Comparison of ENCODE assay signal across 10 cellular contexts in the genomic region with DNA sequence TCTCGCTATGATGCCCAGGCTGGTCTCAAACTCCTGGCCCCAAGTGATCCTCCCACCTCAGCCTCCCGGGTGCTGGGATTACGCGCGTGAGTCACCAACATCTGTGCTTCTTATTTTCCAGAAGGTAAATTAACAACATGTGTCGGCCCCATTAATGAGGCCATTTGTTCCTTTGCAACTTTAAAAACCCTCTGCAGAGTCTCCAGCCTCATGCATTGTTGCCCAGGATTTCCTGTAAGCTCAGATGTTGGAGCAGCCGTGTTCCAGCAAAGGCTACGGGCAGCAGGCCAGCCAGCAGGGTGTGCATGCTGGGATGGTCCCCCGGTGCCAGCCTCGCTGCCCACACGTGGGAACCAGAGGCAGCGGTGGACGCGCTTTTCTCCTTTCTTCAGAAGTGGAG. TPM values are rescaled to one million over a fixed set of nuclear protein-coding genes. Genes with fewer than 3 reads are reported as not detected.
A peak's percentile ranks its signal among the peaks of the same experiment; 100 is the strongest.
DNase-seq lines count a peak whose midpoint lies in the region; ATAC-seq and TF ChIP-seq lines count a peak whose summit lies in the region.
"Had no signal": no experiment of that assay in that cellular context is flagged by ENCODE, and none has a peak within 500 bp of the region (broad histone marks: within the 10 kb centered on the region; RNA-seq: fewer than 3 reads in every experiment).

No MANE protein-coding gene starts in this region.

- no peak for TF ChIP-seq POLR2A in uterus (IDR thresholded peaks at IDR 0.05)

- no peaks in the 10 kb centered on the region for H3K36me3 ChIP-seq in uterus
- H3K36me3 ChIP-seq in upper lobe of right lung, result peaks cover 29% of the 10 kb centered on the region

- intact Hi-C loops in Right ventricle myocardium inferior (cut with DNase I) (no loop called here), cardiac septum (cut with DNase I) (no loop called here), uterus (cut with DNase I; ENCODE audit: low total_unique reads) (no loop called here), upper lobe of right lung (cut with DNase I) (no loop called here)

- DNase-seq in Right ventricle myocardium inferior (ENCODE audit: missing footprints) (no peak), cardiac septum (ENCODE audit: low spot score) (no peak), anterior cingulate cortex (lab: John Stamatoyannopoulos, UW) (peak in 47 of 58 donors; percentile 11 to 88 (median 43)), hippocampal formation (lab: John Stamatoyannopoulos, UW) (peak; percentile 12 to 55), uterus (peak; percentile 53 to 58), upper lobe of right lung (no peak), NCI-H187 (lab: John Stamatoyannopoulos, UW) (no peak)
- DNase-seq: activated CD4-positive, alpha-beta T cell treated with anti-CD3 and anti-CD28 coated beads, Interleukin-2, amount 50 U/mL, for 48 hours; NCI-H1105 had no signal

- H3K27me3 ChIP-seq in uterus (no peaks in the 10 kb centered on the region), upper lobe of right lung (no peaks in the 10 kb centered on the region)

- H3K4me3 ChIP-seq in uterus, result no peak overlapping the region
- H3K4me3 ChIP-seq in upper lobe of right lung, result no peak overlapping the region

- peak; percentile 23 for ATAC-seq in Right ventricle myocardium inferior
- ATAC-seq in upper lobe of right lung, result no peak
- no peak for ATAC-seq in GM21515 (IDR thresholded peaks at IDR 0.05; ENCODE audit: unreplicated experiment)

- H3K9me3 ChIP-seq in uterus (no peaks in the 10 kb centered on the region), upper lobe of right lung (no peaks in the 10 kb centered on the region)

- TF ChIP-seq CTCF in uterus (IDR thresholded peaks at IDR 0.05) (no peak), upper lobe of right lung (IDR thresholded peaks at IDR 0.05) (no peak)

- H3K27ac ChIP-seq in uterus (peak overlapping the region in 1 of 2 donors; percentile 13), upper lobe of right lung (no peak overlapping the region)

- H3K4me1 ChIP-seq in uterus (no peaks in the 10 kb centered on the region), upper lobe of right lung (peaks cover 7% of the 10 kb centered on the region)

RNA-seq across cellular contexts. Expression of gene HEXD, which starts 19.1 kb away (rescaled TPM):
- 14.4 TPM for total RNA-seq in Right ventricle myocardium inferior
- total RNA-seq in cardiac septum, result 14.3 TPM
- 10 to 100 TPM; 15.9 to 53.7 (median 39.8) TPM for total RNA-seq in uterus
- 49.1 TPM for total RNA-seq in upper lobe of right lung

RNA-seq across cellular contexts. Expression of gene OGFOD3, which starts 19.4 kb away (rescaled TPM):
- total RNA-seq in Right ventricle myocardium inferior (23.5 TPM), cardiac septum (31.3 TPM), uterus (10 to 100 TPM; 15.0 to 44.4 (median 24.8) TPM), upper lobe of right lung (32.7 TPM)

RNA-seq across cellular contexts. Expression of gene UTS2R, which starts 27.5 kb away (rescaled TPM):
- total RNA-seq in Right ventricle myocardium inferior (0.76 TPM), cardiac septum (0.51 TPM), uterus (not detected), upper lobe of right lung (not detected)

RNA-seq across cellular contexts. Expression of gene TEX19, which starts 40.0 kb away (rescaled TPM):
- not detected for total RNA-seq in Right ventricle myocardium inferior
- total RNA-seq in cardiac septum, result not detected
- not detected for total RNA-seq in uterus
- not detected for total RNA-seq in upper lobe of right lung

RNA-seq across cellular contexts. Expression of gene CYBC1, which starts 51.5 kb away (rescaled TPM):
- total RNA-seq in Right ventricle myocardium inferior (29.4 TPM), cardiac septum (37.4 TPM), uterus (10 to 100 TPM; 12.0 to 93.7 (median 32.5) TPM), upper lobe of right lung (120 TPM)

Comparison
In these comparisons a context has a peak if more than half of its experiments do, and no peak if none do; other contexts are left out.
1. DNase-seq: peak in anterior cingulate cortex (47 of 58), hippocampal formation (2 of 2) and uterus (2 of 2); none in Right ventricle myocardium inferior (single experiment), cardiac septum (single experiment), upper lobe of right lung (single experiment) and NCI-H187 (0 of 2).